Comparison of ENCODE assay signal across 9 cellular contexts in the genomic region with DNA sequence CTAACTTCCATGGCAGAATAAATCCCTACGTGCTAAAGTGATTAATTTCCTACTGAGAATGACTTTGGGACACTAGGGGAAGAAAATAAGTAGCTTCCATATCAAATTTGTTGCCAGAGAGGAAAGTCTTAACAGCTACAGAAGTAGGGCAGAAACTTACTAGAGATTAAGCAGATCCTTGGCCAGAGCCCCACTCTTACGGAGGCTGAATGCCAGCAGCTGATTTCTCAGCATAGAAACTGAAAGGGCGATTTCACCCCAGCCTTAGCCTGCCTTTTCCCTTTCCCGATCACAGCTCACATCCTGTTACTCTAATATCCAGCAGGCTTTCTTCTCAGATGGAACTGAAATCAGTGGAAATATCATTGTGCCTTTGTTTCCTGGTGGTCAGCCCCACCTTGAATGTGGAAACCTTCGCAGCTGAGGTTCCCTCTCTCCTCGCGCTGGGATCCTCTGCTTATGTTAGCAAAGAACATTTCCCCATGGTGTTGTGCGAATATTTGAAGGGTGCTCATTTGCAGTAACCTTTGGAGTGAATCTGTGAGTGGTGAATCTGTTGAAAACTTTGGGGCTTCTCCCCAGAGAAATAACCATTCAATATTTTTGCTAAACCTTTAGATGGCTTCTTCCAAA. TPM values are rescaled to one million over a fixed set of nuclear protein-coding genes. Genes with fewer than 3 reads are reported as not detected.
A peak's percentile ranks its signal among the peaks of the same experiment; 100 is the strongest.
DNase-seq lines count a peak whose midpoint lies in the region; ATAC-seq and TF ChIP-seq lines count a peak whose summit lies in the region.
"Had no signal": no experiment of that assay in that cellular context is flagged by ENCODE, and none has a peak within 500 bp of the region (broad histone marks: within the 10 kb centered on the region; RNA-seq: fewer than 3 reads in every experiment).

No MANE protein-coding gene starts in this region.

- peaks cover 0 to 3% (median 2%) of the 10 kb centered on the region in 3 donors for H3K27me3 Mint-ChIP-seq in CD14-positive monocyte (ENCODE audit: low read depth in 3 of 3)

- H3K36me3 Mint-ChIP-seq in CD14-positive monocyte = peaks cover 2 to 7% of the 10 kb centered on the region in 2 donors

- TF ChIP-seq CTCF in CD14-positive monocyte (IDR thresholded peaks at IDR 0.05) (no peak), adrenal gland (IDR thresholded peaks at IDR 0.05) (no peak)

- no peak overlapping the region for H2BK12ac ChIP-seq in neuronal stem cell (ENCODE audit: low read length)

- peaks cover 16% of the 10 kb centered on the region for H3K4me1 Mint-ChIP-seq in CD14-positive monocyte

- no peak overlapping the region for H3K23ac ChIP-seq in neuronal stem cell (ENCODE audit: low read depth, low read length, poor library complexity)

- no peak overlapping the region for H2BK120ac ChIP-seq in neuronal stem cell (ENCODE audit: low read depth, low read length)

- H3K27me3 ChIP-seq in adrenal gland (no peaks in the 10 kb centered on the region), neuronal stem cell (ENCODE audit: control insufficient read depth in 3 of 3, insufficient read depth in 3 of 3, low read depth in 1 of 3, low read length in 3 of 3) (no peaks in the 10 kb centered on the region)

- no peaks in the 10 kb centered on the region for H3K79me1 ChIP-seq in neuronal stem cell (ENCODE audit: low read depth, low read length)

- no peak overlapping the region for H3K4me2 ChIP-seq in neuronal stem cell (ENCODE audit: insufficient read depth, low read length, poor library complexity, severe bottlenecking)

- H3K4me3 ChIP-seq in adrenal gland (peak overlapping the region in 1 of 4 donors; percentile 39), neuronal stem cell (ENCODE audit: low read length in 2 of 2) (no peak overlapping the region)

- peak overlapping the region; percentile 81 to 96 for H3K4me3 Mint-ChIP-seq in CD14-positive monocyte

- intact Hi-C loops in CD14-positive monocyte (cut with micrococcal nuclease) = no loop called here
- intact Hi-C loops in adrenal gland (cut with DNase I) = no loop called here
- intact Hi-C loops in left cardiac atrium (cut with DNase I) = no loop called here

- no peak for DNase-seq in CD14-positive monocyte (ENCODE audit: low spot score)
- peak; percentile 36 to 90 (median 78) for DNase-seq in adrenal gland
- DNase-seq in left cardiac atrium = peak; percentile 78
- DNase-seq in renal cortical epithelial cell (ENCODE audit: low read depth) = peak; percentile 10
- no peak for DNase-seq in neuronal stem cell (ENCODE audit: low spot score)
- no peak for DNase-seq in DMS79 (lab: John Stamatoyannopoulos, UW)
- DNase-seq: activated T-cell treated with anti-CD3 and anti-CD28 coated beads for 4 hours had no signal

- no peak overlapping the region for H3K9ac ChIP-seq in neuronal stem cell (ENCODE audit: low read depth, low read length, poor library complexity)

- H3K9me3 Mint-ChIP-seq in CD14-positive monocyte = peaks cover 0 to 4% (median 0%) of the 10 kb centered on the region in 7 donors

- H3K4me1 ChIP-seq in adrenal gland (replicated peaks in 1 of 2) (peaks cover 5 to 16% of the 10 kb centered on the region in 2 donors), neuronal stem cell (ENCODE audit: control insufficient read depth in 2 of 2, insufficient read depth in 1 of 2, low read depth in 1 of 2, low read length in 2 of 2) (peaks cover 0 to 8% of the 10 kb centered on the region in 2 donors)

- 11 to 26% (median 19%) methylated on average over 6 to 8 of the region's 8 CpGs for WGBS in adrenal gland, 4 donors
- no CpG with 5 or more reads among the region's 8 CpGs for WGBS in neuronal stem cell (ENCODE audit: extremely low coverage in 2 of 2, insufficient read length in 2 of 2, insufficient replicate concordance in 1 of 2), 2 donors

- peak overlapping the region in 1 of 7 donors; percentile 83 for H3K27ac Mint-ChIP-seq in CD14-positive monocyte

- H3K36me3 ChIP-seq in adrenal gland (replicated peaks in 1 of 2) (no peaks in the 10 kb centered on the region), neuronal stem cell (replicated peaks in 1 of 2; ENCODE audit: control insufficient read depth in 2 of 2, insufficient read depth in 2 of 2, low read length in 2 of 2) (peaks cover 0 to 7% of the 10 kb centered on the region in 2 donors)

- H2AFZ ChIP-seq in neuronal stem cell (ENCODE audit: low read length) = no peak overlapping the region

- H3K27ac ChIP-seq in adrenal gland = peak overlapping the region in 4 of 5 donors; percentile 46 to 78 (median 58)
- H3K27ac ChIP-seq in neuronal stem cell (replicated peaks; ENCODE audit: low read length) = no peak overlapping the region

- no peak overlapping the region for H2AK5ac ChIP-seq in neuronal stem cell (ENCODE audit: low read depth, low read length)

- no peak overlapping the region for H3K14ac ChIP-seq in neuronal stem cell (ENCODE audit: low read length)

- no peak overlapping the region for H3K4ac ChIP-seq in neuronal stem cell (ENCODE audit: low read length)

- H2BK5ac ChIP-seq in neuronal stem cell (ENCODE audit: low read length) = no peak overlapping the region

- H2BK15ac ChIP-seq in neuronal stem cell (ENCODE audit: low read length) = no peak overlapping the region

- no peak overlapping the region for H4K8ac ChIP-seq in neuronal stem cell (ENCODE audit: low read depth, low read length)

- ATAC-seq in left cardiac atrium (peak; percentile 91 to 93), HG03521 (IDR thresholded peaks at IDR 0.05; ENCODE audit: unreplicated experiment) (no peak), GM21381 (IDR thresholded peaks at IDR 0.05; ENCODE audit: unreplicated experiment) (no peak)

- H3K18ac ChIP-seq in neuronal stem cell (ENCODE audit: low read length) = no peak overlapping the region

- H3K9me3 ChIP-seq in adrenal gland (replicated peaks in 1 of 3) (no peaks in the 10 kb centered on the region), neuronal stem cell (replicated peaks in 1 of 2; ENCODE audit: control insufficient read depth in 2 of 2, insufficient read depth in 1 of 2, low read depth in 1 of 2, low read length in 2 of 2) (peaks cover 0 to 4% of the 10 kb centered on the region in 2 donors)

- TF ChIP-seq POLR2A in adrenal gland (IDR thresholded peaks at IDR 0.05) = peak in 1 of 2 donors; percentile 24

- no peak overlapping the region for H4K91ac ChIP-seq in neuronal stem cell (ENCODE audit: low read depth, low read length, poor library complexity)

RNA-seq across cellular contexts. Expression of gene FAM124A, which starts 8.4 kb away (rescaled TPM):
- under 1 TPM; 0.03 to 0.20 TPM for polyA plus RNA-seq in CD14-positive monocyte
- total RNA-seq in adrenal gland = 10 to 100 TPM in 1 of 8 donors, 1 to 10 TPM in 7; 1.9 to 11.7 (median 3.9) TPM
- 1 to 10 TPM; 1.2 to 3.0 (median 2.8) TPM for polyA plus RNA-seq in adrenal gland
- total RNA-seq in left cardiac atrium = 1 to 10 TPM; 5.9 to 10.0 TPM
- 0.35 and 0.60 TPM in 2 replicates for total RNA-seq in renal cortical epithelial cell
- polyA plus RNA-seq in neuronal stem cell (2013, experiment 1 of 2) = 7.8 TPM
- 7.9 TPM for polyA plus RNA-seq in neuronal stem cell (2013, experiment 2 of 2)

Comparison
In these comparisons a context has a peak if more than half of its experiments do, and no peak if none do; other contexts are left out.
1. DNase-seq: peak in adrenal gland (7 of 7), left cardiac atrium (single experiment) and renal cortical epithelial cell (single experiment); none in CD14-positive monocyte (single experiment), neuronal stem cell (single experiment) and DMS79 (single experiment).
2. ATAC-seq: peak in left cardiac atrium (2 of 2); none in HG03521 (single experiment) and GM21381 (single experiment).